In genomic region chr11:13114566-13115465, GRCh38 we compare ENCODE assay signal across 9 cellular contexts.
DNase-seq lines count a peak whose midpoint lies in the region; ATAC-seq, FAIRE-seq and TF ChIP-seq lines count a peak whose summit lies in the region.
"Had no signal": no experiment of that assay in that cellular context is flagged by ENCODE, and none has a peak within 500 bp of the region (broad histone marks: within the 10 kb centered on the region; RNA-seq: fewer than 3 reads in every experiment).

No MANE protein-coding gene starts in this region.

- no peaks in the 10 kb centered on the region for H3K4me1 Mint-ChIP-seq in effector memory CD8-positive, alpha-beta T cell (ENCODE audit: low read depth in 2 of 2)

- no peaks in the 10 kb centered on the region for H3K9me3 ChIP-seq in spleen

- no peak for TF ChIP-seq POLR2A in spleen (IDR thresholded peaks at IDR 0.05)

- intact Hi-C loops in spleen (cut with DNase I; ENCODE audit: low total_unique reads), result no loop called here

- H3K27me3 Mint-ChIP-seq in effector memory CD8-positive, alpha-beta T cell, result peaks cover 40 to 48% of the 10 kb centered on the region in 2 donors

- H3K4me1 ChIP-seq in spleen, result no peaks in the 10 kb centered on the region

- no peaks in the 10 kb centered on the region for H3K9me3 Mint-ChIP-seq in effector memory CD8-positive, alpha-beta T cell
- no peaks in the 10 kb centered on the region for H3K9me3 Mint-ChIP-seq in activated naive CD4-positive, alpha-beta T cell treated with anti-CD3 and anti-CD28 coated beads, Interleukin-2, amount 50 U/mL, for 72 hours

- ATAC-seq in effector memory CD8-positive, alpha-beta T cell (replicated peaks), result no peak
- ATAC-seq in activated naive CD4-positive, alpha-beta T cell treated with anti-CD3 and anti-CD28 coated beads, Interleukin-2, amount 50 U/mL, for 72 hours, result no peak

- H3K4me3 Mint-ChIP-seq in effector memory CD8-positive, alpha-beta T cell, result no peak overlapping the region

- 75 to 86% (median 79%) methylated on average over 6 of the region's 6 CpGs for WGBS in spleen, 5 donors

- no peak overlapping the region for H3K27ac Mint-ChIP-seq in effector memory CD8-positive, alpha-beta T cell
- H3K27ac Mint-ChIP-seq in activated naive CD4-positive, alpha-beta T cell treated with anti-CD3 and anti-CD28 coated beads, Interleukin-2, amount 50 U/mL, for 72 hours, result no peak overlapping the region

- H3K27me3 ChIP-seq in spleen (replicated peaks in 1 of 7), result peaks cover 0 to 53% (median 0%) of the 10 kb centered on the region in 7 donors

- FAIRE-seq in RCC 7860 (lab: Jason Lieb, UNC), result no peak
- FAIRE-seq: frontal cortex had no signal

- peaks cover 3% of the 10 kb centered on the region for H3K36me3 Mint-ChIP-seq in effector memory CD8-positive, alpha-beta T cell (ENCODE audit: insufficient read depth)
- no peaks in the 10 kb centered on the region for H3K36me3 Mint-ChIP-seq in activated naive CD4-positive, alpha-beta T cell treated with anti-CD3 and anti-CD28 coated beads, Interleukin-2, amount 50 U/mL, for 72 hours

- H3K27ac ChIP-seq in spleen, result no peak overlapping the region

- H3K36me3 ChIP-seq in spleen, result no peaks in the 10 kb centered on the region

- H3K4me3 ChIP-seq in spleen, result no peak overlapping the region

- no peak for TF ChIP-seq CTCF in spleen (IDR thresholded peaks at IDR 0.05 in 8 of 11, conservative IDR thresholded peaks at IDR 0.05 in 3 of 11)

- DNase-seq in ELF-1 (ENCODE audit: low read depth, low spot score), result peak; percentile 90
- DNase-seq in HuH-7.5 (ENCODE audit: low spot score), result peak; percentile 63
- peak; percentile 40 for DNase-seq in RCC 7860 (ENCODE audit: low spot score)
- peak; percentile 75 for DNase-seq in medulla oblongata (ENCODE audit: extremely low spot score)
- no peak for DNase-seq in spleen
- DNase-seq in activated gamma-delta T cell (lab: John Stamatoyannopoulos, UW), result no peak
- no peak for DNase-seq in effector memory CD8-positive, alpha-beta T cell
- no peak for DNase-seq in activated naive CD4-positive, alpha-beta T cell treated with anti-CD3 and anti-CD28 coated beads, Interleukin-2, amount 50 U/mL, for 72 hours (ENCODE audit: low spot score in 2 of 2)

Comparison
In these comparisons a context has a peak if more than half of its experiments do, and no peak if none do; other contexts are left out.
1. DNase-seq: peak in ELF-1 (single experiment), HuH-7.5 (single experiment), RCC 7860 (single experiment) and medulla oblongata (single experiment); none in spleen (single experiment), activated gamma-delta T cell (single experiment), effector memory CD8-positive, alpha-beta T cell (0 of 3) and activated naive CD4-positive, alpha-beta T cell treated with anti-CD3 and anti-CD28 coated beads, Interleukin-2, amount 50 U/mL, for 72 hours (0 of 2).